Comparison of ENCODE assay signal across 1 cellular context in the genomic region with DNA sequence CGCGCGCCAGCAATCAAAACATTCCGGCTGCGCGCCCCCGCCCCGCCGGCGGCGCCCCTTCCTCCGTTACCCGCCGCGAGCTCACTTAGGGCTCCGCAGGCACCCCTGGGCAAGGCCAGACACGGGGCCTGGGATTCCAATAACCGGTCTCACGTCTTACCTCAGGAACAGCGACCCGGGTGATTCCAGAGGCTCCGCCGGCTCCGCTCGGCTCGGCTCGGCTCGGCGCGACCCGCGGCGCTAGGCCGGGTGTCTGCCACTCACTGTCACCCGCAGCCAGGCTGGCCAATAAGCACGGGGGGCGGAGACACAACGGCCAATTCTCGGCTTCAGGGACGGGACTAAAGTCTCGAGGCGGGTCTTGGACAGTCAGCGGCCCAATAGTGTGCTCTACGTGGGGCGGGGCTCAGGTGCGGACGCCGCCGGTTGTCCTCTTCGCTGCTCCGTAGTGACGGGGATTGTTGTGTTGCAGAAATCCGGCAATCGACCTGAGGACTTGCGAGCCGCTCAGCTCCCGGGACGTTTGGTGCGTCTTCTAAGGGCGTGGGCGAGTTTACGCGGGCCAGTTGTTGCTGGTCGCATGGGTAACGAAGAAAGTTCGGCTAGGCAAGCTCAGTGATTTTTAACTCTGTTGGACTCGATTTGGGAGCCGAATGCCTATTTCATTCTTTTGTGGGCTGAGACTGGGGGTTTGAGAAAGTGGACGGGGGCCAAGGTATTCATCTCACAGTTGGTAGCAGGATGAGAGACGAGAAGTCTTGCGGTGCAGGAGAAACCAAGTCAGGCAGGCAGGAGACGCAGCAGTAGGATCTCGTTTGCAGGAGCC.
TF ChIP-seq lines count a peak whose summit lies in the region.

A gene with protein sequence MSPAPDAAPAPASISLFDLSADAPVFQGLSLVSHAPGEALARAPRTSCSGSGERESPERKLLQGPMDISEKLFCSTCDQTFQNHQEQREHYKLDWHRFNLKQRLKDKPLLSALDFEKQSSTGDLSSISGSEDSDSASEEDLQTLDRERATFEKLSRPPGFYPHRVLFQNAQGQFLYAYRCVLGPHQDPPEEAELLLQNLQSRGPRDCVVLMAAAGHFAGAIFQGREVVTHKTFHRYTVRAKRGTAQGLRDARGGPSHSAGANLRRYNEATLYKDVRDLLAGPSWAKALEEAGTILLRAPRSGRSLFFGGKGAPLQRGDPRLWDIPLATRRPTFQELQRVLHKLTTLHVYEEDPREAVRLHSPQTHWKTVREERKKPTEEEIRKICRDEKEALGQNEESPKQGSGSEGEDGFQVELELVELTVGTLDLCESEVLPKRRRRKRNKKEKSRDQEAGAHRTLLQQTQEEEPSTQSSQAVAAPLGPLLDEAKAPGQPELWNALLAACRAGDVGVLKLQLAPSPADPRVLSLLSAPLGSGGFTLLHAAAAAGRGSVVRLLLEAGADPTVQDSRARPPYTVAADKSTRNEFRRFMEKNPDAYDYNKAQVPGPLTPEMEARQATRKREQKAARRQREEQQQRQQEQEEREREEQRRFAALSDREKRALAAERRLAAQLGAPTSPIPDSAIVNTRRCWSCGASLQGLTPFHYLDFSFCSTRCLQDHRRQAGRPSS (plus strand): TSS at position 432 of the 826 bp plus-strand sequence. CDS start 452 bp downstream, outside the sequence.
A gene with protein sequence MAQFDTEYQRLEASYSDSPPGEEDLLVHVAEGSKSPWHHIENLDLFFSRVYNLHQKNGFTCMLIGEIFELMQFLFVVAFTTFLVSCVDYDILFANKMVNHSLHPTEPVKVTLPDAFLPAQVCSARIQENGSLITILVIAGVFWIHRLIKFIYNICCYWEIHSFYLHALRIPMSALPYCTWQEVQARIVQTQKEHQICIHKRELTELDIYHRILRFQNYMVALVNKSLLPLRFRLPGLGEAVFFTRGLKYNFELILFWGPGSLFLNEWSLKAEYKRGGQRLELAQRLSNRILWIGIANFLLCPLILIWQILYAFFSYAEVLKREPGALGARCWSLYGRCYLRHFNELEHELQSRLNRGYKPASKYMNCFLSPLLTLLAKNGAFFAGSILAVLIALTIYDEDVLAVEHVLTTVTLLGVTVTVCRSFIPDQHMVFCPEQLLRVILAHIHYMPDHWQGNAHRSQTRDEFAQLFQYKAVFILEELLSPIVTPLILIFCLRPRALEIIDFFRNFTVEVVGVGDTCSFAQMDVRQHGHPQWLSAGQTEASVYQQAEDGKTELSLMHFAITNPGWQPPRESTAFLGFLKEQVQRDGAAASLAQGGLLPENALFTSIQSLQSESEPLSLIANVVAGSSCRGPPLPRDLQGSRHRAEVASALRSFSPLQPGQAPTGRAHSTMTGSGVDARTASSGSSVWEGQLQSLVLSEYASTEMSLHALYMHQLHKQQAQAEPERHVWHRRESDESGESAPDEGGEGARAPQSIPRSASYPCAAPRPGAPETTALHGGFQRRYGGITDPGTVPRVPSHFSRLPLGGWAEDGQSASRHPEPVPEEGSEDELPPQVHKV (minus strand): TSS at position 262 of the 826 bp plus-strand sequence. CDS start 1,612 bp downstream, outside the sequence.

TF ChIP-seq in A549, 52 proteins besides CTCF, POLR2A, EP300 and RAD21:
- TF ChIP-seq PBX3 (IDR thresholded peaks at IDR 0.05) (peak; percentile 99), ESRRA (IDR thresholded peaks at IDR 0.05; ENCODE audit: borderline replicate concordance, low read length) (no peak), FOSB (CRISPR knock-in tag; IDR thresholded peaks at IDR 0.05) (no peak), MYC (IDR thresholded peaks at IDR 0.05; ENCODE audit: borderline replicate concordance, low read length) (0 out of 2 replicates have a peak, but pooled peaks have one; percentile 23), HOXB13 (CRISPR knock-in tag; IDR thresholded peaks at IDR 0.05; ENCODE audit: low read depth) (0 out of 2 replicates have a peak, but pooled peaks have one; percentile 57), POLR2AphosphoS2 (conservative IDR thresholded peaks at IDR 0.05; ENCODE audit: low read length) (no peak), SMC3 (IDR thresholded peaks at IDR 0.05) (no peak; the same call in 2 of the 3 replicates), JUNB (IDR thresholded peaks at IDR 0.05) (no peak), ZFP36 (IDR thresholded peaks at IDR 0.05; ENCODE audit: borderline replicate concordance, partially characterized antibody) (no peak), SREBF2 (IDR thresholded peaks at IDR 0.05) (no peak), PHF8 (IDR thresholded peaks at IDR 0.05; ENCODE audit: borderline replicate concordance, low read depth) (peak; percentile 88), CHD4 (IDR thresholded peaks at IDR 0.05; ENCODE audit: borderline replicate concordance) (no peak), BCL3 (IDR thresholded peaks at IDR 0.05) (0 out of 3 replicates have a peak, but pooled peaks have one; percentile 49), RFX5 (IDR thresholded peaks at IDR 0.05) (peak; percentile 60; the same call in 1 of the 2 replicates), BHLHE40 (IDR thresholded peaks at IDR 0.05; ENCODE audit: low read depth, low read length) (no peak), MAZ (IDR thresholded peaks at IDR 0.05; ENCODE audit: borderline replicate concordance, low read depth, low read length) (no peak), JUN (IDR thresholded peaks at IDR 0.05) (peak; percentile 49 to 65; a peak in 2 of 5 replicates), GATA3 (IDR thresholded peaks at IDR 0.05; ENCODE audit: borderline replicate concordance) (0 out of 2 replicates have a peak, but pooled peaks have one; percentile 1), EHMT2 (IDR thresholded peaks at IDR 0.05; ENCODE audit: low read depth) (no peak), HDAC2 (IDR thresholded peaks at IDR 0.05) (no peak), RARB (CRISPR knock-in tag; IDR thresholded peaks at IDR 0.05) (no peak), NFE2L2 (conservative IDR thresholded peaks at IDR 0.05; ENCODE audit: low read length) (no peak), ZNF302 (CRISPR knock-in tag; IDR thresholded peaks at IDR 0.05) (no peak), CEBPB (IDR thresholded peaks at IDR 0.05) (peak; percentile 32 to 44; a peak in 2 of 4 replicates), HOXB5 (CRISPR knock-in tag; IDR thresholded peaks at IDR 0.05) (peak; percentile 78; the same call in 1 of the 2 replicates), MAX (IDR thresholded peaks at IDR 0.05) (peak; percentile 52), RCOR1 (IDR thresholded peaks at IDR 0.05; ENCODE audit: low read depth, low read length) (no peak), FOSL2 (IDR thresholded peaks at IDR 0.05) (no peak), FOSL2 (CRISPR knock-in tag; IDR thresholded peaks at IDR 0.05) (peak; percentile 0; the same call in 1 of the 2 replicates)
- TF ChIP-seq, protein P1, sequence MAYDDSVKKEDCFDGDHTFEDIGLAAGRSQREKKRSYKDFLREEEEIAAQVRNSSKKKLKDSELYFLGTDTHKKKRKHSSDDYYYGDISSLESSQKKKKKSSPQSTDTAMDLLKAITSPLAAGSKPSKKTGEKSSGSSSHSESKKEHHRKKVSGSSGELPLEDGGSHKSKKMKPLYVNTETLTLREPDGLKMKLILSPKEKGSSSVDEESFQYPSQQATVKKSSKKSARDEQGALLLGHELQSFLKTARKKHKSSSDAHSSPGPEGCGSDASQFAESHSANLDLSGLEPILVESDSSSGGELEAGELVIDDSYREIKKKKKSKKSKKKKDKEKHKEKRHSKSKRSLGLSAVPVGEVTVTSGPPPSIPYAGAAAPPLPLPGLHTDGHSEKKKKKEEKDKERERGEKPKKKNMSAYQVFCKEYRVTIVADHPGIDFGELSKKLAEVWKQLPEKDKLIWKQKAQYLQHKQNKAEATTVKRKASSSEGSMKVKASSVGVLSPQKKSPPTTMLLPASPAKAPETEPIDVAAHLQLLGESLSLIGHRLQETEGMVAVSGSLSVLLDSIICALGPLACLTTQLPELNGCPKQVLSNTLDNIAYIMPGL (CRISPR knock-in tag; IDR thresholded peaks at IDR 0.05; ENCODE audit: borderline replicate concordance) = no peak
- TF ChIP-seq, protein P2, sequence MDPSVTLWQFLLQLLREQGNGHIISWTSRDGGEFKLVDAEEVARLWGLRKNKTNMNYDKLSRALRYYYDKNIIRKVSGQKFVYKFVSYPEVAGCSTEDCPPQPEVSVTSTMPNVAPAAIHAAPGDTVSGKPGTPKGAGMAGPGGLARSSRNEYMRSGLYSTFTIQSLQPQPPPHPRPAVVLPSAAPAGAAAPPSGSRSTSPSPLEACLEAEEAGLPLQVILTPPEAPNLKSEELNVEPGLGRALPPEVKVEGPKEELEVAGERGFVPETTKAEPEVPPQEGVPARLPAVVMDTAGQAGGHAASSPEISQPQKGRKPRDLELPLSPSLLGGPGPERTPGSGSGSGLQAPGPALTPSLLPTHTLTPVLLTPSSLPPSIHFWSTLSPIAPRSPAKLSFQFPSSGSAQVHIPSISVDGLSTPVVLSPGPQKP (IDR thresholded peaks at IDR 0.05; ENCODE audit: low read depth, low read length) = no peak
- TF ChIP-seq, protein P3, sequence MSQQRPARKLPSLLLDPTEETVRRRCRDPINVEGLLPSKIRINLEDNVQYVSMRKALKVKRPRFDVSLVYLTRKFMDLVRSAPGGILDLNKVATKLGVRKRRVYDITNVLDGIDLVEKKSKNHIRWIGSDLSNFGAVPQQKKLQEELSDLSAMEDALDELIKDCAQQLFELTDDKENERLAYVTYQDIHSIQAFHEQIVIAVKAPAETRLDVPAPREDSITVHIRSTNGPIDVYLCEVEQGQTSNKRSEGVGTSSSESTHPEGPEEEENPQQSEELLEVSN (IDR thresholded peaks at IDR 0.05; ENCODE audit: borderline replicate concordance, low read depth) = 0 out of 2 replicates have a peak, but pooled peaks have one; percentile 9
- TF ChIP-seq, protein P4, sequence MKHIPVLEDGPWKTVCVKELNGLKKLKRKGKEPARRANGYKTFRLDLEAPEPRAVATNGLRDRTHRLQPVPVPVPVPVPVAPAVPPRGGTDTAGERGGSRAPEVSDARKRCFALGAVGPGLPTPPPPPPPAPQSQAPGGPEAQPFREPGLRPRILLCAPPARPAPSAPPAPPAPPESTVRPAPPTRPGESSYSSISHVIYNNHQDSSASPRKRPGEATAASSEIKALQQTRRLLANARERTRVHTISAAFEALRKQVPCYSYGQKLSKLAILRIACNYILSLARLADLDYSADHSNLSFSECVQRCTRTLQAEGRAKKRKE (CRISPR knock-in tag; IDR thresholded peaks at IDR 0.05; ENCODE audit: low read depth) = peak; percentile 80; the same call in 1 of the 2 replicates
